ENCODE assay signal across 24 cellular contexts in the genomic region with DNA sequence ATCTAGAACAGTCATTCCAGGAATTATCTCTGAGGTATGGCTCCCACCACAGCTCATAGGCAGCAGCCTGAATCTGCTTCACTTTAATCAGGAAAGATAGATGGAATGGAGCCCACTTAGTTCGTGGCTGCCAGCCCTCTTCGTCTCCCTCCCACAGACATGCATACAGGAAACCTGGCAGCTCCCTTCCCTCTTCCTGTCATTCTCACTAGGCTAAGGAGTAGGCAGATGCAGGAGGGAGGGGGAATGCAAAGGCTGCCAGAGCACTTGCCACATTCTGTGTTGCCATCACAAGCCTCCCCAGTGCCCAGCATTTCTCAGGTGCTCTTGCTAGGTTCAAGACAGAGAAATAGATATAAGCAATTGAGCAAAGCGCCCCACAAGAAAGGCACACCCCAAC.
DNase-seq lines count a peak whose midpoint lies in the region; ATAC-seq and TF ChIP-seq lines count a peak whose summit lies in the region.
"Had no signal": no experiment of that assay in that cellular context is flagged by ENCODE, and none has a peak within 500 bp of the region (broad histone marks: within the 10 kb centered on the region; RNA-seq: fewer than 3 reads in every experiment).

No MANE protein-coding gene starts in this region.

- no peak for TF ChIP-seq POLR2A in transverse colon (IDR thresholded peaks at IDR 0.05)

- H3K9me3 ChIP-seq in aorta (ENCODE audit: control insufficient read depth, low read length) (no peaks in the 10 kb centered on the region), transverse colon (no peaks in the 10 kb centered on the region)
- H3K9me3 ChIP-seq: MG63, ovary, thyroid gland had no signal

- H3K36me3 ChIP-seq in aorta (ENCODE audit: control insufficient read depth in 1 of 2, insufficient read depth in 2 of 2, low read length in 1 of 2): no peaks in the 10 kb centered on the region
- H3K36me3 ChIP-seq in transverse colon: no peaks in the 10 kb centered on the region
- H3K36me3 ChIP-seq: MG63, ovary, thyroid gland, WERI-Rb-1 had no signal

- no peak for TF ChIP-seq CTCF in transverse colon (IDR thresholded peaks at IDR 0.05)

- H3K4me1 ChIP-seq in aorta (ENCODE audit: control insufficient read depth in 1 of 2, insufficient read depth in 2 of 2, low read length in 2 of 2) (no peaks in the 10 kb centered on the region), transverse colon (no peaks in the 10 kb centered on the region)
- H3K4me1 ChIP-seq: thyroid gland had no signal

- no peak overlapping the region for H3K4me3 ChIP-seq in aorta (ENCODE audit: low read length in 2 of 2)
- H3K4me3 ChIP-seq in transverse colon: no peak overlapping the region
- H3K4me3 ChIP-seq: MG63, ovary, thyroid gland had no signal

- DNase-seq in DMS 273 (lab: John Stamatoyannopoulos, UW; ENCODE audit: unreplicated experiment): peak; percentile 24
- DNase-seq in DMS 273 treated with DMSO at 0.1 percent for 48 hours (lab: John Stamatoyannopoulos, UW): no peak
- peak in 47 of 61 donors; percentile 2 to 85 (median 28) for DNase-seq in caudate nucleus (lab: John Stamatoyannopoulos, UW)
- DNase-seq in iPS-NIHi7 (ENCODE audit: extremely low spot score): peak; percentile 54
- no peak for DNase-seq in aorta
- no peak for DNase-seq in left lobe of liver (ENCODE audit: low spot score)
- DNase-seq in transverse colon: no peak
- DNase-seq: activated naive CD4-positive, alpha-beta T cell treated with anti-CD3 and anti-CD28 coated beads, Interleukin-2, amount 10 ng/mL, durations not matched to agents 7 days and 5 days; amniotic stem cell; CD8-positive, alpha-beta memory T cell; dermis blood vessel endothelial cell; DMS53; GF-D8; left ventricle myocardium superior; MG63; naive thymus-derived CD8-positive, alpha-beta T cell; NCI-H774; thyroid gland; WERI-Rb-1 had no signal

- ATAC-seq in aorta (ENCODE audit: low FRiP score) (peak; percentile 11), left lobe of liver (no peak), GM19455 (IDR thresholded peaks at IDR 0.05; ENCODE audit: unreplicated experiment) (no peak)
- ATAC-seq: left ventricle myocardium superior; naive thymus-derived CD8-positive, alpha-beta T cell; sciatic nerve; SK-N-SH treated with all-trans-retinoic acid at 6 μM for 48 hours had no signal

- intact Hi-C loops in aorta (cut with DNase I): no loop called here
- intact Hi-C loops in transverse colon (cut with DNase I; ENCODE audit: low total_unique reads): no loop called here

- H3K27ac ChIP-seq in caudate nucleus (ENCODE audit: low read depth, low read length) (no peak overlapping the region), aorta (ENCODE audit: low read depth in 1 of 2, low read length in 2 of 2) (no peak overlapping the region), transverse colon (no peak overlapping the region)
- H3K27ac ChIP-seq: 22Rv1, ovary, thyroid gland, WERI-Rb-1 had no signal

- WGBS in aorta, 2 donors: 30 to 34% methylated on average over 3 of the region's 3 CpGs
- 45 to 80% methylated on average over 1 to 3 of the region's 3 CpGs for WGBS in transverse colon (ENCODE audit: low coverage in 1 of 2), 2 donors

- H3K27me3 ChIP-seq in aorta (ENCODE audit: control insufficient read depth in 1 of 2, insufficient read depth in 2 of 2, low read length in 1 of 2) (no peaks in the 10 kb centered on the region), transverse colon (no peaks in the 10 kb centered on the region)
- H3K27me3 ChIP-seq: MG63, ovary, thyroid gland had no signal

- in situ Hi-C loops in transverse colon (cut with MboI; ENCODE audit: low pct_ligation_motif_present in 1 of 4, low pct_unique_long_range_greater_than_20kb in 1 of 4, low sequenced_read_pairs in 3 of 4): no loop called here

- no peak for TF ChIP-seq EP300 in transverse colon (IDR thresholded peaks at IDR 0.05; ENCODE audit: low read depth)

Comparison
In these comparisons a context has a peak if more than half of its experiments do, and no peak if none do; other contexts are left out.
1. DNase-seq: peak in DMS 273 (single experiment), caudate nucleus (47 of 61) and iPS-NIHi7 (single experiment); none in DMS 273 treated with DMSO at 0.1 percent for 48 hours (single experiment), aorta (0 of 2), left lobe of liver (single experiment) and transverse colon (single experiment).